ENCODE assay signal across 1 cellular context in genomic region chr2:216080048-216080447, GRCh38.
A peak's percentile ranks its signal among the peaks of the same experiment; 100 is the strongest.
TF ChIP-seq lines count a peak whose summit lies in the region.

No MANE protein-coding gene starts in this region.

TF ChIP-seq in HepG2, 621 proteins besides CTCF, POLR2A, EP300 and RAD21:
- TF ChIP-seq ZNF280D (CRISPR knock-in tag; IDR thresholded peaks at IDR 0.05), result peak; percentile 47; the same call in 1 of the 2 replicates
- TF ChIP-seq SALL1 (CRISPR knock-in tag; IDR thresholded peaks at IDR 0.05), result 0 out of 2 replicates have a peak, but pooled peaks have one; percentile 10
- peak; percentile 85 for TF ChIP-seq ZBTB38 (CRISPR knock-in tag; IDR thresholded peaks at IDR 0.05)
- TF ChIP-seq ZNF781 (CRISPR knock-in tag; IDR thresholded peaks at IDR 0.05; ENCODE audit: borderline replicate concordance, not compliant biosample characterization), result peak; percentile 26
- TF ChIP-seq ZNF574 (CRISPR knock-in tag; IDR thresholded peaks at IDR 0.05), result 0 out of 2 replicates have a peak, but pooled peaks have one; percentile 18
- TF ChIP-seq ZNF460 (CRISPR knock-in tag; IDR thresholded peaks at IDR 0.05; ENCODE audit: borderline replicate concordance), result peak; percentile 92
- TF ChIP-seq ZMYM3 (CRISPR knock-in tag; IDR thresholded peaks at IDR 0.05), result 0 out of 2 replicates have a peak, but pooled peaks have one; percentile 46
TF ChIP-seq in HepG2: peak in this region for 7; not testable (repeated sequence) for 614.
